ENCODE assay signal across 1 cellular context in the genomic region with DNA sequence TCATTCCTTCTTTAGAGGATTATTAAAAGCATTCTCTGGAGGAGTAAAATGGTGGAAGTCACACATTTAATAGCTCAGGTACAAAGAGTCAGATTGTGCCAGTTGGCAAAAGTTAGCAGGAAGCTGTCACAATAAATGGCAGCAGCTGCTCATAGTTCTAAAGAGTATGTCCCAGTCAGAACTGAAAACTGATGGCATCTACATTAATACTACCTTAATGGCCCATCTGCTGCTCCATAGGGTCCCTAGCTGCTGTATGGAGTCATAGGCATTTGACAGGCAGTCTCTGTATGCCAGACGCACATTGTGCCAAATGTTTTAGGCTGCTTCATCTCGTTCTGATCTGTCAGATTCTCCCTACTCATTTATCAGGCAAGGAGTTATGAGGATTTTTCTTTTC.
TF ChIP-seq lines count a peak whose summit lies in the region.

No MANE protein-coding gene starts in this region.

TF ChIP-seq in HCT116, 20 proteins besides CTCF, POLR2A, EP300 and RAD21 (continued from another document):
- no peak for TF ChIP-seq SRF (IDR thresholded peaks at IDR 0.05; ENCODE audit: low read depth)
- no peak for TF ChIP-seq SP1 (IDR thresholded peaks at IDR 0.05; ENCODE audit: low read depth)
- TF ChIP-seq JUND (IDR thresholded peaks at IDR 0.05) = no peak
- no peak for TF ChIP-seq ZNF274 (IDR thresholded peaks at IDR 0.05; ENCODE audit: low read depth, low read length)
- TF ChIP-seq YY1 (IDR thresholded peaks at IDR 0.05; ENCODE audit: extremely low read depth, insufficient replicate concordance, low read depth, low read length) = no peak
- TF ChIP-seq, protein P1, sequence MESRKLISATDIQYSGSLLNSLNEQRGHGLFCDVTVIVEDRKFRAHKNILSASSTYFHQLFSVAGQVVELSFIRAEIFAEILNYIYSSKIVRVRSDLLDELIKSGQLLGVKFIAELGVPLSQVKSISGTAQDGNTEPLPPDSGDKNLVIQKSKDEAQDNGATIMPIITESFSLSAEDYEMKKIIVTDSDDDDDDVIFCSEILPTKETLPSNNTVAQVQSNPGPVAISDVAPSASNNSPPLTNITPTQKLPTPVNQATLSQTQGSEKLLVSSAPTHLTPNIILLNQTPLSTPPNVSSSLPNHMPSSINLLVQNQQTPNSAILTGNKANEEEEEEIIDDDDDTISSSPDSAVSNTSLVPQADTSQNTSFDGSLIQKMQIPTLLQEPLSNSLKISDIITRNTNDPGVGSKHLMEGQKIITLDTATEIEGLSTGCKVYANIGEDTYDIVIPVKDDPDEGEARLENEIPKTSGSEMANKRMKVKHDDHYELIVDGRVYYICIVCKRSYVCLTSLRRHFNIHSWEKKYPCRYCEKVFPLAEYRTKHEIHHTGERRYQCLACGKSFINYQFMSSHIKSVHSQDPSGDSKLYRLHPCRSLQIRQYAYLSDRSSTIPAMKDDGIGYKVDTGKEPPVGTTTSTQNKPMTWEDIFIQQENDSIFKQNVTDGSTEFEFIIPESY (IDR thresholded peaks at IDR 0.05; ENCODE audit: extremely low read depth, insufficient replicate concordance, low read length) = no peak
- TF ChIP-seq POLR2AphosphoS5 (IDR thresholded peaks at IDR 0.05; ENCODE audit: low read depth, low read length) = no peak
- TF ChIP-seq EZH2phosphoT487 (IDR thresholded peaks at IDR 0.05; ENCODE audit: borderline replicate concordance) = no peak
